In genomic region chr5:103657301-103657700, GRCh38 we compare ENCODE assay signal across 16 cellular contexts.
A peak's percentile ranks its signal among the peaks of the same experiment; 100 is the strongest.
DNase-seq lines count a peak whose midpoint lies in the region; ATAC-seq and TF ChIP-seq lines count a peak whose summit lies in the region.
"Had no signal": no experiment of that assay in that cellular context is flagged by ENCODE, and none has a peak within 500 bp of the region (broad histone marks: within the 10 kb centered on the region; RNA-seq: fewer than 3 reads in every experiment).

No MANE protein-coding gene starts in this region.

- ATAC-seq in SK-N-SH treated with all-trans-retinoic acid at 6 μM for 48 hours (no peak), GM21576 (IDR thresholded peaks at IDR 0.05; ENCODE audit: unreplicated experiment) (no peak)
- ATAC-seq: CD8-positive, alpha-beta T cell had no signal

- BruUV-seq in Calu3 (replicated peaks; lab: Mats Ljungman, UMichigan), result no TSS peak

- H3K27ac Mint-ChIP-seq in Calu3 (ENCODE audit: unreplicated experiment), result no peak overlapping the region
- H3K27ac Mint-ChIP-seq: B cell; CD4-positive, CD25-positive, alpha-beta regulatory T cell; CD8-positive, alpha-beta T cell had no signal

- no peaks in the 10 kb centered on the region for H3K4me1 Mint-ChIP-seq in Calu3 (ENCODE audit: low read depth, unreplicated experiment)
- H3K4me1 Mint-ChIP-seq: B cell; CD4-positive, CD25-positive, alpha-beta regulatory T cell had no signal

- no peaks in the 10 kb centered on the region for H3K27me3 Mint-ChIP-seq in Calu3 (ENCODE audit: unreplicated experiment)
- H3K27me3 Mint-ChIP-seq: B cell; CD4-positive, CD25-positive, alpha-beta regulatory T cell had no signal

- DNase-seq in NCI-H524 (lab: John Stamatoyannopoulos, UW), result peak; percentile 8 to 74
- peak; percentile 82 for DNase-seq in NCI-H82 treated with DMSO at 0.1 percent for 48 hours (lab: John Stamatoyannopoulos, UW; ENCODE audit: unreplicated experiment)
- no peak for DNase-seq in Calu3
- no peak for DNase-seq in NCI-H2171 treated with DMSO at 0.1 percent for 48 hours (lab: John Stamatoyannopoulos, UW)
- DNase-seq: Caco-2; CD4-positive, CD25-positive, alpha-beta regulatory T cell; CD8-positive, alpha-beta T cell; DMS 273 treated with DMSO at 0.1 percent for 48 hours; DMS79; GF-D8; GM23248; H7; HCEC 1CT had no signal

- no peak for TF ChIP-seq CTCF in Calu3 (IDR thresholded peaks at IDR 0.05; ENCODE audit: unreplicated experiment)

- intact Hi-C loops in Calu3 (cut with micrococcal nuclease; ENCODE audit: unreplicated experiment), result no loop called here

- H3K4me3 Mint-ChIP-seq in Calu3 (ENCODE audit: low read depth, unreplicated experiment), result no peak overlapping the region
- H3K4me3 Mint-ChIP-seq: B cell; CD4-positive, CD25-positive, alpha-beta regulatory T cell; CD8-positive, alpha-beta T cell had no signal

- H3K36me3 Mint-ChIP-seq in Calu3 (ENCODE audit: insufficient read depth, unreplicated experiment), result no peaks in the 10 kb centered on the region
- H3K36me3 Mint-ChIP-seq: CD4-positive, CD25-positive, alpha-beta regulatory T cell; CD8-positive, alpha-beta T cell had no signal

- CTCF ChIA-PET in Calu3 (lab: Charles Lee), result no interaction called here

- H3K9me3 Mint-ChIP-seq in Calu3 (ENCODE audit: low read depth, unreplicated experiment), result no peaks in the 10 kb centered on the region

TF ChIP-seq in SK-N-SH treated with all-trans-retinoic acid at 6 μM for 48 hours, 23 proteins besides CTCF, POLR2A, EP300 and RAD21:
- TF ChIP-seq TCF4 (CRISPR knock-in tag; IDR thresholded peaks at IDR 0.05; ENCODE audit: borderline replicate concordance) (peak; percentile 69; the same call in 1 of the 2 replicates), ZFP30 (CRISPR knock-in tag; IDR thresholded peaks at IDR 0.05) (no peak), GLIS3 (CRISPR knock-in tag; IDR thresholded peaks at IDR 0.05) (0 out of 2 replicates have a peak, but pooled peaks have one; percentile 22)
- TF ChIP-seq, protein P1, sequence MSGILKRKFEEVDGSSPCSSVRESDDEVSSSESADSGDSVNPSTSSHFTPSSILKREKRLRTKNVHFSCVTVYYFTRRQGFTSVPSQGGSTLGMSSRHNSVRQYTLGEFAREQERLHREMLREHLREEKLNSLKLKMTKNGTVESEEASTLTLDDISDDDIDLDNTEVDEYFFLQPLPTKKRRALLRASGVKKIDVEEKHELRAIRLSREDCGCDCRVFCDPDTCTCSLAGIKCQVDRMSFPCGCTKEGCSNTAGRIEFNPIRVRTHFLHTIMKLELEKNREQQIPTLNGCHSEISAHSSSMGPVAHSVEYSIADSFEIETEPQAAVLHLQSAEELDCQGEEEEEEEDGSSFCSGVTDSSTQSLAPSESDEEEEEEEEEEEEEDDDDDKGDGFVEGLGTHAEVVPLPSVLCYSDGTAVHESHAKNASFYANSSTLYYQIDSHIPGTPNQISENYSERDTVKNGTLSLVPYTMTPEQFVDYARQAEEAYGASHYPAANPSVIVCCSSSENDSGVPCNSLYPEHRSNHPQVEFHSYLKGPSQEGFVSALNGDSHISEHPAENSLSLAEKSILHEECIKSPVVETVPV (CRISPR knock-in tag; IDR thresholded peaks at IDR 0.05), result no peak

Comparison
In these comparisons a context has a peak if more than half of its experiments do, and no peak if none do; other contexts are left out.
1. DNase-seq: peak in NCI-H524 (2 of 2) and NCI-H82 treated with DMSO at 0.1 percent for 48 hours (single experiment); none in Calu3 (single experiment) and NCI-H2171 treated with DMSO at 0.1 percent for 48 hours (single experiment).